ENCODE assay signal across 30 cellular contexts in the genomic region with DNA sequence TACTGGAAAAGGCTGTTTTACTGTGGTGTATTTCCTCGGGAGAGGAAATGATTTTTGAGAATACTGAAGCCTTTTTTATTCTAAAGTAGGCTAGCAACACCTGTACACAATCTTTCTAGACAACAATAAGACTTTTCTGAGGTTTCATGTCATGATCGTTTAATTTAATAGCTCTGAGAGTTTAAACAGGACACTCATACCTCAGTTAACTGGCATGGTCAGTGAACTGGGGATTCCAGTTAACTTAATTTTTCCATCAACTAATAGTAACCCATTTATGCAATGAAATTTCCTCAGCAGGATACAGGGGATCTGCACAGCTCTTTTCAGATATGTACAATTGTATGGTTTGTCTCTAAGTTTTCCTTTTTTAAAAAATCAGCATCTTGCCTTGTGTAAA.
"Had no signal": no experiment of that assay in that cellular context is flagged by ENCODE, and none has a peak within 500 bp of the region (broad histone marks: within the 10 kb centered on the region; RNA-seq: fewer than 3 reads in every experiment).

No MANE protein-coding gene starts in this region.

- H3K9me3 Mint-ChIP-seq: activated CD4-positive, alpha-beta memory T cell treated with anti-CD3 and anti-CD28 coated beads, Interleukin-2, amount 10 ng/mL, durations not matched to agents 7 days and 5 days; activated CD4-positive, alpha-beta T cell treated with anti-CD3 and anti-CD28 coated beads, Interleukin-2, amount 10 ng/mL, durations not matched to agents 7 days and 5 days; activated naive CD4-positive, alpha-beta T cell treated with anti-CD3 and anti-CD28 coated beads, Interleukin-2, amount 10 ng/mL, durations not matched to agents 7 days and 5 days; activated naive CD4-positive, alpha-beta T cell treated with anti-CD3 and anti-CD28 coated beads, Interleukin-2, amount 50 U/mL, for 72 hours; activated naive CD8-positive, alpha-beta T cell treated with anti-CD3 and anti-CD28 coated beads, Interleukin-2, amount 10 ng/mL, durations not matched to agents 7 days and 5 days; activated T-cell treated with anti-CD3 and anti-CD28 coated beads, Interleukin-2, amount 50 U/mL, for 24 hours; central memory CD8-positive, alpha-beta T cell; dendritic cell treated with granulocyte-macrophage colony-stimulating factor and Interleukin-4, amounts not matched to agents 40 ng/mL and 50 ng/mL, for 4 days; T-helper 2 cell treated with Interferon-gamma antibody and Interleukin-4, amounts not matched to agents 5 μg/mL and 100 μg/mL, for 36 hours had no signal

- H3K36me3 Mint-ChIP-seq: activated naive CD4-positive, alpha-beta T cell treated with anti-CD3 and anti-CD28 coated beads, Interleukin-2, amount 10 ng/mL, durations not matched to agents 7 days and 5 days; activated naive CD8-positive, alpha-beta T cell treated with anti-CD3 and anti-CD28 coated beads, Interleukin-2, amount 10 ng/mL, durations not matched to agents 7 days and 5 days had no signal

- H3K4me3 ChIP-seq: coronary artery, dorsolateral prefrontal cortex, esophagus squamous epithelium, gastroesophageal sphincter had no signal

- H3K36me3 ChIP-seq: brain microvascular endothelial cell, esophagus squamous epithelium, gastroesophageal sphincter had no signal

- H3K27ac Mint-ChIP-seq: activated CD4-positive, alpha-beta memory T cell treated with anti-CD3 and anti-CD28 coated beads, Interleukin-2, amount 10 ng/mL, durations not matched to agents 7 days and 5 days; activated CD4-positive, alpha-beta T cell treated with anti-CD3 and anti-CD28 coated beads, Interleukin-2, amount 10 ng/mL, durations not matched to agents 7 days and 5 days; activated naive CD4-positive, alpha-beta T cell treated with anti-CD3 and anti-CD28 coated beads, Interleukin-2, amount 10 ng/mL, durations not matched to agents 7 days and 5 days; activated naive CD4-positive, alpha-beta T cell treated with anti-CD3 and anti-CD28 coated beads, Interleukin-2, amount 50 U/mL, for 72 hours; activated naive CD8-positive, alpha-beta T cell treated with anti-CD3 and anti-CD28 coated beads, Interleukin-2, amount 10 ng/mL, durations not matched to agents 7 days and 5 days; activated T-cell treated with anti-CD3 and anti-CD28 coated beads, Interleukin-2, amount 50 U/mL, for 24 hours; dendritic cell treated with granulocyte-macrophage colony-stimulating factor and Interleukin-4, amounts not matched to agents 40 ng/mL and 50 ng/mL, for 4 days; T-helper 17 cell; T-helper 2 cell treated with Interferon-gamma antibody and Interleukin-4, amounts not matched to agents 5 μg/mL and 100 μg/mL, for 36 hours had no signal

- ATAC-seq: activated naive CD4-positive, alpha-beta T cell treated with anti-CD3 and anti-CD28 coated beads, Interleukin-2, amount 50 U/mL, for 72 hours; activated T-cell treated with anti-CD3 and anti-CD28 coated beads, Interleukin-2, amount 50 U/mL, for 72 hours; gastroesophageal sphincter; T-helper 17 cell had no signal

- DNase-seq: activated CD4-positive, alpha-beta memory T cell treated with anti-CD3 and anti-CD28 coated beads, Interleukin-2, amount 10 ng/mL, durations not matched to agents 7 days and 5 days; activated CD4-positive, alpha-beta T cell treated with anti-CD3 and anti-CD28 coated beads for 1 hour; activated CD4-positive, alpha-beta T cell treated with anti-CD3 and anti-CD28 coated beads for 4 hours; activated CD4-positive, alpha-beta T cell treated with anti-CD3 and anti-CD28 coated beads, Interleukin-2, amount 10 ng/mL, durations not matched to agents 7 days and 5 days; activated CD4-positive, alpha-beta T cell treated with anti-CD3 and anti-CD28 coated beads, Interleukin-2, amount 50 U/mL, for 4 hours; activated CD8-positive, alpha-beta memory T cell treated with anti-CD3 and anti-CD28 coated beads, Interleukin-2, amount 50 U/mL, for 48 hours; activated gamma-delta T cell; activated naive CD4-positive, alpha-beta T cell; activated naive CD4-positive, alpha-beta T cell treated with anti-CD3 and anti-CD28 coated beads, Interleukin-2, amount 10 ng/mL, durations not matched to agents 7 days and 5 days; activated naive CD8-positive, alpha-beta T cell treated with anti-CD3 and anti-CD28 coated beads, Interleukin-2, amount 10 ng/mL, durations not matched to agents 7 days and 5 days; activated T-cell treated with anti-CD3 and anti-CD28 coated beads for 4 hours; activated T-cell treated with anti-CD3 and anti-CD28 coated beads, Interleukin-2, amount 50 U/mL, for 24 hours; activated T-cell treated with anti-CD3 and anti-CD28 coated beads, Interleukin-2, amount 50 U/mL, for 72 hours; amniotic stem cell; anterior cingulate cortex; brain microvascular endothelial cell; dorsolateral prefrontal cortex; effector memory CD4-positive, alpha-beta T cell; esophagus squamous epithelium; foreskin melanocyte; head of caudate nucleus; T-helper 1 cell; T-helper 17 cell; T1000 had no signal

- H3K27me3 Mint-ChIP-seq: activated CD4-positive, alpha-beta memory T cell treated with anti-CD3 and anti-CD28 coated beads, Interleukin-2, amount 10 ng/mL, durations not matched to agents 7 days and 5 days; activated CD4-positive, alpha-beta T cell treated with anti-CD3 and anti-CD28 coated beads, Interleukin-2, amount 10 ng/mL, durations not matched to agents 7 days and 5 days; activated naive CD4-positive, alpha-beta T cell treated with anti-CD3 and anti-CD28 coated beads, Interleukin-2, amount 10 ng/mL, durations not matched to agents 7 days and 5 days; activated naive CD8-positive, alpha-beta T cell treated with anti-CD3 and anti-CD28 coated beads, Interleukin-2, amount 10 ng/mL, durations not matched to agents 7 days and 5 days; activated T-cell treated with anti-CD3 and anti-CD28 coated beads, Interleukin-2, amount 50 U/mL, for 24 hours; central memory CD8-positive, alpha-beta T cell; dendritic cell treated with granulocyte-macrophage colony-stimulating factor and Interleukin-4, amounts not matched to agents 40 ng/mL and 50 ng/mL, for 4 days; T-helper 17 cell had no signal

- H3K9me3 ChIP-seq: esophagus squamous epithelium, gastroesophageal sphincter had no signal

- H3K27me3 ChIP-seq: brain microvascular endothelial cell, dorsolateral prefrontal cortex, esophagus squamous epithelium, gastroesophageal sphincter had no signal

- H3K27ac ChIP-seq: brain microvascular endothelial cell, coronary artery, dorsolateral prefrontal cortex, esophagus squamous epithelium had no signal

- H3K4me3 Mint-ChIP-seq: activated CD4-positive, alpha-beta memory T cell treated with anti-CD3 and anti-CD28 coated beads, Interleukin-2, amount 10 ng/mL, durations not matched to agents 7 days and 5 days; activated CD4-positive, alpha-beta T cell treated with anti-CD3 and anti-CD28 coated beads, Interleukin-2, amount 10 ng/mL, durations not matched to agents 7 days and 5 days; activated naive CD4-positive, alpha-beta T cell treated with anti-CD3 and anti-CD28 coated beads, Interleukin-2, amount 10 ng/mL, durations not matched to agents 7 days and 5 days; activated naive CD8-positive, alpha-beta T cell treated with anti-CD3 and anti-CD28 coated beads, Interleukin-2, amount 10 ng/mL, durations not matched to agents 7 days and 5 days; activated T-cell treated with anti-CD3 and anti-CD28 coated beads, Interleukin-2, amount 50 U/mL, for 24 hours; activated T-cell treated with anti-CD3 and anti-CD28 coated beads, Interleukin-2, amount 50 U/mL, for 72 hours; central memory CD8-positive, alpha-beta T cell; dendritic cell treated with granulocyte-macrophage colony-stimulating factor and Interleukin-4, amounts not matched to agents 40 ng/mL and 50 ng/mL, for 4 days; T-helper 17 cell; T-helper 2 cell treated with Interferon-gamma antibody and Interleukin-4, amounts not matched to agents 5 μg/mL and 100 μg/mL, for 36 hours had no signal
